Comparison of ENCODE assay signal across 8 cellular contexts in the genomic region with DNA sequence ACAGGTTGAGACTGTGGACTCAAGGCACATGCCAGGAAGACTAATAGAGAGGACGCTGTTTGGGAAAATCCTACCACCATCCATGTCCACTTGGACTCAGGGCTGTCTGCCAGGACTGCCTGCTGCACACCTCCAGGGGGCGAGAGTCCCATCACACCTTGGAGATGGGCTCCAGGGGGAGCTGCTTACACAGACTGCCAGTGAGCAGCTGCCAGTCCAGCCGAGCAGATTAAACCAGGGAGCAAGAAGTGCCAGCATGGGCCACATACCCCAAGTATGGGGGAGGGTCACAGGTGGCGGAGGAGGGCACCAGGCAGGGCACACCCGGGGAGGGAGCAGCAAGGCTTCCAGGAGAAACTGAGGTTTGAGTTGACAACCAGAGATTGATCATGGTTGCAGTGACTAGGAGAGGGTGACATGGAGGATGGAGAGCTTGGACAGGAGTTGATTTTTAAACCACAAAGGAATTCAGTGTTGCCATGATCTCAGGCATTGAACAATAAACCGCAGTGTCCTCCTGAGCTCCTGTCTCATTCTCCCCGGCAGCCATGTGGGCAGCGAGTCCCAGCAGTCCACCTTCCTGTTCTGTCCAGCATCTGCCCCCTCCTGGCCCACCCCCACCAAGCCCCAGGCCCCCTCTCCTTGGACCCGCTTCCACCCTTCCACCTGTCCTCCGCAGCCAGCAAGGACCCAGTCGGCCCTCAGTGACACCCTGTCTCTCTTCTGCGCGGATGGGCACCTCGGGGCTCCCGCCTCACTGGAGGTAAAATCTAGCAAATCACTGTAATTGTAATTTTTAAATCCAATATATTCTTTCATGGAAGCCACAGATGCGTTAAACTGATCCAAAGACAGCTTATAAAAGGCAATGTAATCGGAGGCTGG. TPM values are rescaled to one million over a fixed set of nuclear protein-coding genes. Genes with fewer than 3 reads are reported as not detected.
DNase-seq lines count a peak whose midpoint lies in the region; ATAC-seq and TF ChIP-seq lines count a peak whose summit lies in the region.

No MANE protein-coding gene starts in this region.

- peak; percentile 42 for DNase-seq in ACHN
- peak; percentile 49 for DNase-seq in DMS79 (lab: John Stamatoyannopoulos, UW)
- DNase-seq in NCI-H1436 (lab: John Stamatoyannopoulos, UW) = peak; percentile 18
- DNase-seq in fibroblast of lung (ENCODE audit: low read depth in 2 of 2) = peak in 1 of 2 donors; percentile 60
- DNase-seq in right cardiac atrium = no peak

- no peaks in the 10 kb centered on the region for H4K20me1 ChIP-seq in fibroblast of lung (ENCODE audit: control insufficient read depth, extremely low read depth, insufficient read depth, low read length)

- no peak overlapping the region for H3K4me2 ChIP-seq in fibroblast of lung (ENCODE audit: extremely low read depth, insufficient read depth, low read length)

- ATAC-seq in GM18861 (IDR thresholded peaks at IDR 0.05; ENCODE audit: unreplicated experiment) (no peak), right cardiac atrium (no peak), GM18907 (IDR thresholded peaks at IDR 0.05; ENCODE audit: unreplicated experiment) (no peak), HG03439 (IDR thresholded peaks at IDR 0.05; ENCODE audit: unreplicated experiment) (no peak)

- H3K4me3 ChIP-seq in fibroblast of lung (replicated peaks in 1 of 4; ENCODE audit: control extremely low read depth in 1 of 4, insufficient read depth in 1 of 4, low read depth in 3 of 4, low read length in 4 of 4) = no peak overlapping the region
- H3K4me3 ChIP-seq in right cardiac atrium (ENCODE audit: low read length) = no peak overlapping the region

- H3K9me3 ChIP-seq in fibroblast of lung (ENCODE audit: control insufficient read depth, insufficient read depth, low read depth, low read length) = no peaks in the 10 kb centered on the region
- no peaks in the 10 kb centered on the region for H3K9me3 ChIP-seq in right cardiac atrium (ENCODE audit: control insufficient read depth, low read length)

- in situ Hi-C loops in ACHN (cut with HindIII; ENCODE audit: low pct_ligation_motif_present, low pct_unique_long_range_greater_than_20kb, low sequenced_read_pairs) = loop anchor here (25.0 kb wide), 1 partner anchor 208 kb away; no protein-coding TSS in a partner anchor

- peaks cover 11% of the 10 kb centered on the region for H3K4me1 ChIP-seq in fibroblast of lung (ENCODE audit: control insufficient read depth, extremely low read depth, insufficient read depth, low read length)
- peaks cover 5% of the 10 kb centered on the region for H3K4me1 ChIP-seq in right cardiac atrium (ENCODE audit: control insufficient read depth, insufficient read depth, low read length)

- H3K27me3 ChIP-seq in fibroblast of lung (ENCODE audit: control insufficient read depth, insufficient read depth, low read length) (peaks cover 4% of the 10 kb centered on the region), right cardiac atrium (ENCODE audit: control insufficient read depth, insufficient read depth) (no peaks in the 10 kb centered on the region)

- TF ChIP-seq CTCF in fibroblast of lung (conservative IDR thresholded peaks at IDR 0.05 in 1 of 2, IDR thresholded peaks at IDR 0.05 in 1 of 2; ENCODE audit: low read depth in 1 of 2, low read length in 2 of 2) = peak; percentile 11 to 14

- H2AFZ ChIP-seq in fibroblast of lung (ENCODE audit: low read length) = no peak overlapping the region

- no peak overlapping the region for H3K9ac ChIP-seq in fibroblast of lung (ENCODE audit: insufficient read depth, low read length)

- WGBS in right cardiac atrium = 69% methylated on average over 17 of the region's 17 CpGs

- H3K79me2 ChIP-seq in fibroblast of lung (ENCODE audit: control insufficient read depth, insufficient read depth, low read length) = peaks cover 20% of the 10 kb centered on the region

- H3K36me3 ChIP-seq in fibroblast of lung (ENCODE audit: control insufficient read depth, insufficient read depth, low read length) = no peaks in the 10 kb centered on the region

- H3K27ac ChIP-seq in fibroblast of lung (ENCODE audit: insufficient read depth, low read length) (no peak overlapping the region), right cardiac atrium (ENCODE audit: low read length) (no peak overlapping the region)

- intact Hi-C loops in right cardiac atrium (cut with DNase I) = loop anchor here in 2 of 4 donors (2.0 kb wide), 2 partner anchors 202 to 204 kb away; no protein-coding TSS in a partner anchor

RNA-seq across cellular contexts. Expression of a gene that starts 3.1 kb away (rescaled TPM):
- total RNA-seq in fibroblast of lung = 15.2 and 17.7 TPM in 2 replicates
- 13.7 and 14.9 TPM in 2 replicates for polyA plus RNA-seq in fibroblast of lung
- polyA plus RNA-seq in fibroblast of lung (2012) = 17.3 and 18.1 TPM in 2 replicates
- polyA minus RNA-seq in fibroblast of lung (ENCODE audit: low replicate concordance) = 25.0 and 30.8 TPM in 2 replicates
- total RNA-seq in right cardiac atrium = 10 to 100 TPM in 1 of 4 donors, 1 to 10 TPM in 3; 6.3 to 11.4 (median 8.2) TPM
- polyA plus RNA-seq in right cardiac atrium = 4.7 TPM

RNA-seq across cellular contexts. Expression of a gene that starts 30.0 kb away (rescaled TPM):
- total RNA-seq in fibroblast of lung (10.0 and 12.4 TPM in 2 replicates), right cardiac atrium (10 to 100 TPM in 3 of 4 donors, 1 to 10 TPM in 1; 9.2 to 12.1 (median 11.2) TPM)
- polyA plus RNA-seq in fibroblast of lung (19.4 and 29.5 TPM in 2 replicates), right cardiac atrium (4.7 TPM)
- polyA plus RNA-seq in fibroblast of lung (2012) = 19.1 and 20.9 TPM in 2 replicates
- 18.0 and 24.2 TPM in 2 replicates for polyA minus RNA-seq in fibroblast of lung (ENCODE audit: low replicate concordance)

Comparison
In these comparisons a context has a peak if more than half of its experiments do, and no peak if none do; other contexts are left out.
1. DNase-seq: peak in ACHN (single experiment), DMS79 (single experiment) and NCI-H1436 (single experiment); none in right cardiac atrium (0 of 3).